In the genomic region with DNA sequence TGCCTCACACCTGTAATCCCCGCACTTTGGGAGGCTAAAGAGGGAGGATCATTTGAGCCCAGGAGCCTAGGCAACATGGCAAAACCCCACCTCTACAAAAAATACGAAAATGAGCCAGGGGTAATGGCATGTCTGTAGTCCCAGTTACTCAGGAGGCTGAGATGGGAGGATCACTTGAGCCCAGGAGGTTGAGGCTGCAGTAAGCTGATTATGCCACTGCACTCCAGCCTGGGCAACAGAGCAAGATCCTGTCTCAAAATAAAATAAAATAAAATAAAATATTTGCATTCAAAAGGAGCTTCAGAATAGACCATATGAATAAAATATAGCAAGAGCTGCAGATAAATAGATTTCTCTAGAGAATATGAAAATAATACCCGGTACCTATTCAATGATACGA, we compare ENCODE assay signal across 19 cellular contexts.
A peak's percentile ranks its signal among the peaks of the same experiment; 100 is the strongest.
DNase-seq lines count a peak whose midpoint lies in the region; ATAC-seq, FAIRE-seq and TF ChIP-seq lines count a peak whose summit lies in the region.
"Had no signal": no experiment of that assay in that cellular context is flagged by ENCODE, and none has a peak within 500 bp of the region (broad histone marks: within the 10 kb centered on the region; RNA-seq: fewer than 3 reads in every experiment).

No MANE protein-coding gene starts in this region.

- H3K27me3 ChIP-seq in DOHH2 (ENCODE audit: control insufficient read depth, low read length) (no peaks in the 10 kb centered on the region), SU-DHL-6 (ENCODE audit: low read length) (no peaks in the 10 kb centered on the region), K562 (ENCODE audit: control insufficient read depth in 2 of 2, insufficient read depth in 2 of 2, low read length in 2 of 2) (no peaks in the 10 kb centered on the region), right lobe of liver (no peaks in the 10 kb centered on the region), trophoblast cell (ENCODE audit: insufficient read depth, low read length) (no peaks in the 10 kb centered on the region)
- H3K27me3 ChIP-seq: BLaER1 treated with 17β-estradiol and CSF1 and Interleukin-3, amounts not matched to agents 10 nM and 100 nM had no signal

- no peak for TF ChIP-seq RAD21 in K562 (CRISPR knock-in tag; conservative IDR thresholded peaks at IDR 0.05 in 1 of 2, IDR thresholded peaks at IDR 0.05 in 1 of 2)

- intact Hi-C loops in K562 (cut with micrococcal nuclease): loop anchor here (1.0 to 5.0 kb wide), 3 partner anchors 58 to 423 kb away; no protein-coding TSS in a partner anchor
- intact Hi-C loops in right lobe of liver (cut with DNase I): no loop called here

- peak overlapping the region; percentile 54 for H3K4me2 ChIP-seq in DOHH2 (ENCODE audit: low read length)
- H3K4me2 ChIP-seq in SU-DHL-6 (ENCODE audit: low read depth, low read length, poor library complexity, severe bottlenecking): no peak overlapping the region
- no peak overlapping the region for H3K4me2 ChIP-seq in K562 (ENCODE audit: insufficient read depth, low read length)
- H3K4me2 ChIP-seq in trophoblast cell (ENCODE audit: low read length): no peak overlapping the region

- no peak overlapping the region for H3K18ac ChIP-seq in trophoblast cell (ENCODE audit: low read length)

- no peak overlapping the region for H2BK12ac ChIP-seq in trophoblast cell (ENCODE audit: low read length)

- H3K9me2 ChIP-seq in DOHH2 (replicated peaks; ENCODE audit: control insufficient read depth, low read length) (no peaks in the 10 kb centered on the region), SU-DHL-6 (replicated peaks; ENCODE audit: insufficient read depth, low read length) (no peaks in the 10 kb centered on the region)

- no peak overlapping the region for H3K14ac ChIP-seq in trophoblast cell (ENCODE audit: low read length)

- H3K79me2 ChIP-seq in DOHH2 (ENCODE audit: control insufficient read depth, low read length): no peaks in the 10 kb centered on the region
- H3K79me2 ChIP-seq in SU-DHL-6 (ENCODE audit: insufficient read depth, low read length): no peaks in the 10 kb centered on the region
- H3K79me2 ChIP-seq in K562 (ENCODE audit: control insufficient read depth, insufficient read depth, low read length): no peaks in the 10 kb centered on the region
- H3K79me2 ChIP-seq in trophoblast cell (ENCODE audit: control insufficient read depth, insufficient read depth, low read length, poor library complexity): no peaks in the 10 kb centered on the region

- H4K12ac ChIP-seq in trophoblast cell (ENCODE audit: low read depth, low read length): no peak overlapping the region

- POLR2A ChIA-PET in K562 (lab: Yijun Ruan, JAX): interaction anchor here (1.0 kb wide), 2 partner anchors 8 to 195 kb away, joined by 3 read pairs; no protein-coding TSS in a partner anchor

- CTCF ChIA-PET in K562 (lab: Yijun Ruan, JAX; ENCODE audit: low intra/inter-chr PET ratio): interaction anchor here (0.8 to 2.0 kb wide), 3 partner anchors 192 to 207 kb away, joined by 3 to 16 read pairs (median 4); no protein-coding TSS in a partner anchor

- H2BK120ac ChIP-seq in trophoblast cell (ENCODE audit: insufficient read depth, low read length, poor library complexity): no peak overlapping the region

- peaks cover 4% of the 10 kb centered on the region for H3K79me1 ChIP-seq in trophoblast cell (ENCODE audit: low read length)

- H2AFZ ChIP-seq in SU-DHL-6 (ENCODE audit: low read depth, low read length, severe bottlenecking): peak overlapping the region; percentile 55
- H2AFZ ChIP-seq in K562 (ENCODE audit: low read depth, low read length): no peak overlapping the region
- no peak overlapping the region for H2AFZ ChIP-seq in trophoblast cell (ENCODE audit: insufficient read depth, low read length, poor library complexity)

- H2AK5ac ChIP-seq in trophoblast cell (ENCODE audit: low read length): no peak overlapping the region

- H3F3A ChIP-seq in DOHH2 (ENCODE audit: control insufficient read depth, insufficient read depth): peaks cover 28% of the 10 kb centered on the region
- H3F3A ChIP-seq in SU-DHL-6 (ENCODE audit: insufficient read depth): peaks cover 4% of the 10 kb centered on the region

- peaks cover 52% of the 10 kb centered on the region for H3K4me1 ChIP-seq in DOHH2 (ENCODE audit: control insufficient read depth, low read length)
- H3K4me1 ChIP-seq in K562 (replicated peaks in 1 of 2; ENCODE audit: control insufficient read depth in 2 of 2, insufficient read depth in 2 of 2, low read length in 2 of 2): peaks cover 13 to 25% of the 10 kb centered on the region in 2 experiments
- H3K4me1 ChIP-seq in right lobe of liver: peaks cover 0 to 24% (median 11%) of the 10 kb centered on the region in 4 donors
- peaks cover 9 to 10% of the 10 kb centered on the region in 2 experiments for H3K4me1 ChIP-seq in trophoblast cell (ENCODE audit: control insufficient read depth in 1 of 2, insufficient read depth in 2 of 2, low read length in 2 of 2)

- no peak for DNase-seq in K562 (ENCODE audit: extremely low read depth in 1 of 4, low spot score in 3 of 4)
- no peak for DNase-seq in right lobe of liver
- no peak for DNase-seq in trophoblast cell
- no peak for DNase-seq in hypothalamus (lab: John Stamatoyannopoulos, UW)
- no peak for DNase-seq in activated CD4-positive, alpha-beta T cell treated with anti-CD3 and anti-CD28 coated beads, Interleukin-2, amount 50 U/mL, for 48 hours
- DNase-seq in NCI-H69 (lab: John Stamatoyannopoulos, UW): no peak
- DNase-seq: 8988T; Caco-2; Calu3; CD4-positive, alpha-beta T cell; CD8-positive, alpha-beta T cell; DMS79 treated with DMSO at 0.1 percent for 48 hours; GDM1 had no signal

- ATAC-seq in K562: no peak
- ATAC-seq in right lobe of liver: no peak

- H3K9me3 ChIP-seq in DOHH2 (ENCODE audit: control insufficient read depth, insufficient read depth, low read length) (no peaks in the 10 kb centered on the region), SU-DHL-6 (ENCODE audit: insufficient read depth, low read length) (no peaks in the 10 kb centered on the region), K562 (replicated peaks; ENCODE audit: control insufficient read depth, insufficient read depth, low read depth, low read length) (peaks cover 2% of the 10 kb centered on the region; the same call in 1 of the 2 replicates), right lobe of liver (no peaks in the 10 kb centered on the region), trophoblast cell (ENCODE audit: insufficient read depth, low read depth, low read length) (no peaks in the 10 kb centered on the region)
- H3K9me3 ChIP-seq: BLaER1 treated with 17β-estradiol and CSF1 and Interleukin-3, amounts not matched to agents 10 nM and 100 nM had no signal

- peak overlapping the region; percentile 90 for H3K27ac ChIP-seq in DOHH2 (ENCODE audit: low read depth, low read length)
- peak overlapping the region; percentile 31; the same call in 1 of the 2 replicates for H3K27ac ChIP-seq in SU-DHL-6 (ENCODE audit: low read depth, low read length)
- H3K27ac ChIP-seq in K562 (ENCODE audit: extremely low read depth, low read depth, low read length): no peak overlapping the region
- peak overlapping the region in 2 of 3 donors; percentile 71 to 85 for H3K27ac ChIP-seq in right lobe of liver
- H3K27ac ChIP-seq in trophoblast cell (ENCODE audit: low read depth, low read length): no peak overlapping the region
- H3K27ac ChIP-seq: C4-2B had no signal

- in situ Hi-C loops in K562 (cut with MboI): loop anchor here (5.0 kb wide), 1 partner anchor 193 kb away; no protein-coding TSS in a partner anchor

- WGBS in K562 (ENCODE audit: insufficient coverage, low coverage, missing lambda C conversion rate): 70% methylated on average over 4 of the region's 4 CpGs
- 48% methylated on average over 4 of the region's 4 CpGs for WGBS in right lobe of liver (ENCODE audit: insufficient coverage, low coverage, low lambda C conversion rate, missing lambda C conversion rate)
- WGBS in trophoblast cell (ENCODE audit: extremely low coverage, insufficient coverage, insufficient read length): no CpG with 5 or more reads among the region's 4 CpGs

- no TSS peak for BruUV-seq in K562 (replicated peaks; lab: Mats Ljungman, UMichigan)

- H4K20me1 ChIP-seq in DOHH2 (ENCODE audit: control insufficient read depth, insufficient read depth, low read depth, low read length) (no peaks in the 10 kb centered on the region), SU-DHL-6 (ENCODE audit: low read depth, low read length) (no peaks in the 10 kb centered on the region), K562 (replicated peaks; ENCODE audit: control insufficient read depth, insufficient read depth, low read length) (no peaks in the 10 kb centered on the region)
- H4K20me1 ChIP-seq: BLaER1 treated with 17β-estradiol and CSF1 and Interleukin-3, amounts not matched to agents 10 nM and 100 nM had no signal

- TF ChIP-seq POLR2A in K562 (conservative IDR thresholded peaks at IDR 0.05) (no peak), right lobe of liver (IDR thresholded peaks at IDR 0.05) (no peak)

- FAIRE-seq in K562 (lab: Jason Lieb, UNC): no peak
- FAIRE-seq: D721Med had no signal

- H3K4ac ChIP-seq in trophoblast cell (ENCODE audit: low read depth, low read length): no peak overlapping the region

- H3K36me3 ChIP-seq in DOHH2 (ENCODE audit: control insufficient read depth, low read length) (no peaks in the 10 kb centered on the region), SU-DHL-6 (ENCODE audit: low read length) (no peaks in the 10 kb centered on the region), K562 (ENCODE audit: control insufficient read depth, insufficient read depth, low read length) (no peaks in the 10 kb centered on the region), right lobe of liver (no peaks in the 10 kb centered on the region), trophoblast cell (ENCODE audit: control insufficient read depth in 1 of 2, insufficient read depth in 2 of 2, low read length in 2 of 2) (no peaks in the 10 kb centered on the region)
- H3K36me3 ChIP-seq: BLaER1 treated with 17β-estradiol and CSF1 and Interleukin-3, amounts not matched to agents 10 nM and 100 nM had no signal

- H3K4me3 ChIP-seq in DOHH2 (ENCODE audit: low read length) (peak overlapping the region; percentile 24; the same call in 1 of the 2 replicates), SU-DHL-6 (ENCODE audit: insufficient read depth, low read length, poor library complexity, severe bottlenecking) (no peak overlapping the region), K562 (no peak overlapping the region), right lobe of liver (no peak overlapping the region), trophoblast cell (ENCODE audit: low read depth, low read length) (no peak overlapping the region)
- H3K4me3 ChIP-seq: BLaER1 treated with 17β-estradiol and CSF1 and Interleukin-3, amounts not matched to agents 10 nM and 100 nM; GM12878 had no signal

- TF ChIP-seq CTCF in DOHH2 (IDR thresholded peaks at IDR 0.05; ENCODE audit: low read depth, low read length, poor library complexity, severe bottlenecking): no peak
- TF ChIP-seq CTCF in SU-DHL-6 (IDR thresholded peaks at IDR 0.05; ENCODE audit: insufficient read depth, low read length, poor library complexity, severe bottlenecking): no peak
- no peak for TF ChIP-seq CTCF in K562 (IDR thresholded peaks at IDR 0.05 in 2 of 3, conservative IDR thresholded peaks at IDR 0.05 in 1 of 3; ENCODE audit: insufficient read depth in 2 of 3, low read depth in 1 of 3, low read length in 3 of 3)
- no peak for TF ChIP-seq CTCF in right lobe of liver (IDR thresholded peaks at IDR 0.05)

- no peak overlapping the region for H4K91ac ChIP-seq in trophoblast cell (ENCODE audit: low read depth, low read length)

- TF ChIP-seq EP300 in K562 (IDR thresholded peaks at IDR 0.05; ENCODE audit: low read length): no peak

- H3K9ac ChIP-seq in SU-DHL-6 (ENCODE audit: low read length): no peak overlapping the region
- H3K9ac ChIP-seq in K562 (ENCODE audit: insufficient read depth in 1 of 2, low read depth in 2 of 2, low read length in 2 of 2): no peak overlapping the region
- H3K9ac ChIP-seq in trophoblast cell (ENCODE audit: low read length): no peak overlapping the region

- no peak overlapping the region for H4K8ac ChIP-seq in trophoblast cell (ENCODE audit: low read depth, low read length)

- no peaks in the 10 kb centered on the region for H3K9me1 ChIP-seq in K562 (ENCODE audit: control insufficient read depth, insufficient read depth, low read length)

- H2BK5ac ChIP-seq in trophoblast cell (ENCODE audit: low read depth, low read length, poor library complexity): no peak overlapping the region

- H3K23ac ChIP-seq in trophoblast cell (ENCODE audit: low read length): no peak overlapping the region

Comparison
In these comparisons a context has a peak if more than half of its experiments do, and no peak if none do; other contexts are left out.
1. H3K27ac ChIP-seq: peak in DOHH2 (single experiment), SU-DHL-6 (single experiment) and right lobe of liver (2 of 3); none in K562 (single experiment) and trophoblast cell (single experiment).